Comparison of ENCODE assay signal across 14 cellular contexts in genomic region chr3:54999801-55000200, GRCh38.
A peak's percentile ranks its signal among the peaks of the same experiment; 100 is the strongest.
DNase-seq lines count a peak whose midpoint lies in the region; ATAC-seq, FAIRE-seq and TF ChIP-seq lines count a peak whose summit lies in the region.
"Had no signal": no experiment of that assay in that cellular context is flagged by ENCODE, and none has a peak within 500 bp of the region (broad histone marks: within the 10 kb centered on the region; RNA-seq: fewer than 3 reads in every experiment).

No MANE protein-coding gene starts in this region.

- H3K36me3 ChIP-seq in GM23338 (ENCODE audit: insufficient read depth): no peaks in the 10 kb centered on the region
- no peaks in the 10 kb centered on the region for H3K36me3 ChIP-seq in astrocyte (ENCODE audit: insufficient read depth, low read length)

- H3K9ac ChIP-seq in astrocyte (ENCODE audit: low read length): peak overlapping the region; percentile 59

- DNase-seq in GM23338 (ENCODE audit: low spot score): no peak
- peak; percentile 26 for DNase-seq in NCI-H1105 treated with DMSO at 0.1 percent for 48 hours (lab: John Stamatoyannopoulos, UW)
- peak; percentile 48 for DNase-seq in astrocyte (ENCODE audit: low read depth)
- DNase-seq in myocyte (ENCODE audit: low read depth): peak; percentile 93
- no peak for DNase-seq in activated T-cell treated with anti-CD3 and anti-CD28 coated beads, Interleukin-2, amount 50 U/mL, for 24 hours
- DNase-seq: activated T-cell treated with anti-CD3 and anti-CD28 coated beads for 4 hours; stimulated activated CD4-positive, alpha-beta T cell treated with anti-CD3 and anti-CD28 coated beads, Interleukin-4, amount 100 ng/mL, for 1 hour had no signal

- H3F3A ChIP-seq in GM23338 (replicated peaks; ENCODE audit: low read depth): no peaks in the 10 kb centered on the region

- no peaks in the 10 kb centered on the region for H4K20me1 ChIP-seq in GM23338 (replicated peaks; ENCODE audit: insufficient read depth)
- H4K20me1 ChIP-seq in astrocyte (ENCODE audit: insufficient read depth, low read length): no peaks in the 10 kb centered on the region

- H3K27ac ChIP-seq in GM23338 (ENCODE audit: low read depth) (no peak overlapping the region), astrocyte (ENCODE audit: low read depth, low read length) (peak overlapping the region; percentile 88)
- H3K27ac ChIP-seq: foreskin keratinocyte had no signal

- H3K4me2 ChIP-seq in GM23338 (no peak overlapping the region), astrocyte (ENCODE audit: low read length) (peak overlapping the region; percentile 47)

- H3K79me2 ChIP-seq in GM23338 (replicated peaks; ENCODE audit: insufficient read depth) (no peaks in the 10 kb centered on the region), astrocyte (ENCODE audit: insufficient read depth, low read length) (no peaks in the 10 kb centered on the region)

- H3K36me3 Mint-ChIP-seq in GM23338 (ENCODE audit: low read depth) (no peaks in the 10 kb centered on the region), astrocyte (ENCODE audit: low read depth, unreplicated experiment) (peaks cover 6% of the 10 kb centered on the region)
- no peaks in the 10 kb centered on the region for H3K36me3 Mint-ChIP-seq in activated T-cell treated with anti-CD3 and anti-CD28 coated beads, Interleukin-2, amount 50 U/mL, for 24 hours (ENCODE audit: low read depth)
- H3K36me3 Mint-ChIP-seq: stimulated activated effector memory CD8-positive, alpha-beta T cell treated with anti-CD3 and anti-CD28 coated beads, Interleukin-12 subunit alpha, Interleukin-12 subunit beta, amount 100 ng/mL, for 72 hours had no signal

- H3K4me3 ChIP-seq in GM23338: no peak overlapping the region
- H3K4me3 ChIP-seq in astrocyte (ENCODE audit: insufficient read depth, low read depth, low read length): no peak overlapping the region

- no peaks in the 10 kb centered on the region; the same call in 1 of the 2 replicates for H3K9me2 ChIP-seq in GM23338 (ENCODE audit: insufficient read depth)

- H3K27me3 ChIP-seq in GM23338 (ENCODE audit: insufficient read depth): no peaks in the 10 kb centered on the region
- no peaks in the 10 kb centered on the region for H3K27me3 ChIP-seq in astrocyte (ENCODE audit: insufficient read depth, low read length)

- ATAC-seq in GM23338 (no peak), HG02973 (IDR thresholded peaks at IDR 0.05; ENCODE audit: unreplicated experiment) (no peak), GM19452 (IDR thresholded peaks at IDR 0.05; ENCODE audit: unreplicated experiment) (no peak), HG02938 (IDR thresholded peaks at IDR 0.05; ENCODE audit: unreplicated experiment) (no peak)
- ATAC-seq: activated CD4-positive, CD25-positive, alpha-beta regulatory T cell treated with anti-CD3 and anti-CD28 coated beads, Interleukin-2, amount 50 U/mL, for 24 hours; stimulated activated effector memory CD8-positive, alpha-beta T cell treated with anti-CD3 and anti-CD28 coated beads, Interleukin-12 subunit alpha, Interleukin-12 subunit beta, amount 100 ng/mL, for 72 hours had no signal

- no peaks in the 10 kb centered on the region for H3K9me3 ChIP-seq in astrocyte (ENCODE audit: insufficient read depth, low read depth, low read length)

- H3K9me3 Mint-ChIP-seq in GM23338: no peaks in the 10 kb centered on the region
- no peaks in the 10 kb centered on the region for H3K9me3 Mint-ChIP-seq in astrocyte (ENCODE audit: unreplicated experiment)
- peaks cover 3% of the 10 kb centered on the region for H3K9me3 Mint-ChIP-seq in activated T-cell treated with anti-CD3 and anti-CD28 coated beads, Interleukin-2, amount 50 U/mL, for 24 hours
- H3K9me3 Mint-ChIP-seq: stimulated activated effector memory CD8-positive, alpha-beta T cell treated with anti-CD3 and anti-CD28 coated beads, Interleukin-12 subunit alpha, Interleukin-12 subunit beta, amount 100 ng/mL, for 72 hours had no signal

- H3K4me1 Mint-ChIP-seq in GM23338 (peaks cover 15% of the 10 kb centered on the region), astrocyte (ENCODE audit: low read depth, unreplicated experiment) (peaks cover 26% of the 10 kb centered on the region)
- no peaks in the 10 kb centered on the region for H3K4me1 Mint-ChIP-seq in activated T-cell treated with anti-CD3 and anti-CD28 coated beads, Interleukin-2, amount 50 U/mL, for 24 hours (ENCODE audit: low read depth)
- H3K4me1 Mint-ChIP-seq: stimulated activated effector memory CD8-positive, alpha-beta T cell treated with anti-CD3 and anti-CD28 coated beads, Interleukin-12 subunit alpha, Interleukin-12 subunit beta, amount 100 ng/mL, for 72 hours had no signal

- H2AFZ ChIP-seq in GM23338 (no peak overlapping the region; the same call in 1 of the 2 replicates), astrocyte (ENCODE audit: low read depth, low read length) (no peak overlapping the region)

- H3K27ac Mint-ChIP-seq in GM23338 (peak overlapping the region; percentile 92; the same call in 1 of the 2 replicates), astrocyte (ENCODE audit: unreplicated experiment) (peak overlapping the region; percentile 79)
- no peak overlapping the region for H3K27ac Mint-ChIP-seq in activated T-cell treated with anti-CD3 and anti-CD28 coated beads, Interleukin-2, amount 50 U/mL, for 24 hours
- H3K27ac Mint-ChIP-seq: stimulated activated effector memory CD8-positive, alpha-beta T cell treated with anti-CD3 and anti-CD28 coated beads, Interleukin-12 subunit alpha, Interleukin-12 subunit beta, amount 100 ng/mL, for 72 hours had no signal

- no peak for FAIRE-seq in astrocyte (lab: Jason Lieb, UNC)
- FAIRE-seq: GM12892 had no signal

- no peak for TF ChIP-seq CTCF in GM23338 (conservative IDR thresholded peaks at IDR 0.05; ENCODE audit: low read depth in 2 of 2)
- no peak for TF ChIP-seq CTCF in astrocyte (IDR thresholded peaks at IDR 0.05; ENCODE audit: insufficient read depth, low read depth, low read length)

- H3K27me3 Mint-ChIP-seq in GM23338 (ENCODE audit: insufficient read depth, low read depth, poor library complexity) (peaks cover 2% of the 10 kb centered on the region), astrocyte (ENCODE audit: low read depth, unreplicated experiment) (no peaks in the 10 kb centered on the region)
- H3K27me3 Mint-ChIP-seq in activated T-cell treated with anti-CD3 and anti-CD28 coated beads, Interleukin-2, amount 50 U/mL, for 24 hours: no peaks in the 10 kb centered on the region

- no peak overlapping the region for H3K4me3 Mint-ChIP-seq in GM23338
- peak overlapping the region; percentile 0 for H3K4me3 Mint-ChIP-seq in astrocyte (ENCODE audit: unreplicated experiment)
- H3K4me3 Mint-ChIP-seq in activated T-cell treated with anti-CD3 and anti-CD28 coated beads, Interleukin-2, amount 50 U/mL, for 24 hours: no peak overlapping the region
- H3K4me3 Mint-ChIP-seq: stimulated activated effector memory CD8-positive, alpha-beta T cell treated with anti-CD3 and anti-CD28 coated beads, Interleukin-12 subunit alpha, Interleukin-12 subunit beta, amount 100 ng/mL, for 72 hours had no signal

- H3K4me1 ChIP-seq in GM23338 (ENCODE audit: insufficient read depth) (peaks cover 12% of the 10 kb centered on the region), astrocyte (ENCODE audit: insufficient read depth, low read length) (peaks cover 24% of the 10 kb centered on the region)
- H3K4me1 ChIP-seq: foreskin keratinocyte had no signal

TF ChIP-seq in GM23338, 12 proteins besides CTCF, POLR2A, EP300 and RAD21 (continues in another document):
- TF ChIP-seq EZH2 (IDR thresholded peaks at IDR 0.05; ENCODE audit: low read depth, unreplicated experiment) (no peak), ETS1 (IDR thresholded peaks at IDR 0.05) (no peak)

Comparison
In these comparisons a context has a peak if more than half of its experiments do, and no peak if none do; other contexts are left out.
1. DNase-seq: peak in NCI-H1105 treated with DMSO at 0.1 percent for 48 hours (single experiment), astrocyte (single experiment) and myocyte (single experiment); none in GM23338 (single experiment) and activated T-cell treated with anti-CD3 and anti-CD28 coated beads, Interleukin-2, amount 50 U/mL, for 24 hours (single experiment).